ENCODE assay signal across 12 cellular contexts in genomic region chr5:116273458-116274242, GRCh38.
A peak's percentile ranks its signal among the peaks of the same experiment; 100 is the strongest.
DNase-seq lines count a peak whose midpoint lies in the region; ATAC-seq lines count a peak whose summit lies in the region.
"Had no signal": no experiment of that assay in that cellular context is flagged by ENCODE, and none has a peak within 500 bp of the region (broad histone marks: within the 10 kb centered on the region; RNA-seq: fewer than 3 reads in every experiment).

No MANE protein-coding gene starts in this region.

- POLR2A ChIA-PET in naive thymus-derived CD4-positive, alpha-beta T cell (lab: Charles Lee), result no interaction called here

- H3K9me3 ChIP-seq in naive thymus-derived CD4-positive, alpha-beta T cell (ENCODE audit: control insufficient read depth in 2 of 3, low read length in 3 of 3), result peaks cover 0 to 8% (median 0%) of the 10 kb centered on the region in 3 experiments

- H3K4me3 Mint-ChIP-seq in naive thymus-derived CD4-positive, alpha-beta T cell, result no peak overlapping the region
- H3K4me3 Mint-ChIP-seq: activated naive CD4-positive, alpha-beta T cell treated with anti-CD3 and anti-CD28 coated beads, Interleukin-2, amount 50 U/mL, for 24 hours had no signal

- CTCF ChIA-PET in naive thymus-derived CD4-positive, alpha-beta T cell (lab: Charles Lee), result no interaction called here

- no peak overlapping the region for H3K27ac Mint-ChIP-seq in naive thymus-derived CD4-positive, alpha-beta T cell
- H3K27ac Mint-ChIP-seq: activated naive CD4-positive, alpha-beta T cell treated with anti-CD3 and anti-CD28 coated beads, Interleukin-2, amount 50 U/mL, for 24 hours had no signal

- intact Hi-C loops in naive thymus-derived CD4-positive, alpha-beta T cell (cut with micrococcal nuclease), result no loop called here

- no peaks in the 10 kb centered on the region for H3K27me3 Mint-ChIP-seq in naive thymus-derived CD4-positive, alpha-beta T cell
- H3K27me3 Mint-ChIP-seq: activated naive CD4-positive, alpha-beta T cell treated with anti-CD3 and anti-CD28 coated beads, Interleukin-2, amount 50 U/mL, for 24 hours had no signal

- peak; percentile 4 for DNase-seq in myocyte (ENCODE audit: low read depth)
- no peak for DNase-seq in naive thymus-derived CD4-positive, alpha-beta T cell
- no peak for DNase-seq in NOMO-1 (lab: John Stamatoyannopoulos, UW; ENCODE audit: unreplicated experiment in 2 of 2)
- no peak for DNase-seq in HK-2 (ENCODE audit: unreplicated experiment)
- no peak for DNase-seq in hepatic stellate cell (ENCODE audit: low spot score)
- DNase-seq: NCI-H1417 treated with DMSO at 0.1 percent for 48 hours, occipital lobe had no signal

- no peaks in the 10 kb centered on the region for H3K4me1 ChIP-seq in naive thymus-derived CD4-positive, alpha-beta T cell (ENCODE audit: control insufficient read depth in 2 of 2, insufficient read depth in 2 of 2, low read length in 2 of 2)

- ATAC-seq in GM18907 (IDR thresholded peaks at IDR 0.05; ENCODE audit: unreplicated experiment) (peak; percentile 100), HG02623 (IDR thresholded peaks at IDR 0.05; ENCODE audit: unreplicated experiment) (peak; percentile 89), HG03575 (IDR thresholded peaks at IDR 0.05; ENCODE audit: extremely low read depth, insufficient number of reproducible peaks, low FRiP score, unreplicated experiment) (peak; percentile 96)
- ATAC-seq in naive thymus-derived CD4-positive, alpha-beta T cell, result no peak

- no peak overlapping the region for H3K4me3 ChIP-seq in naive thymus-derived CD4-positive, alpha-beta T cell (ENCODE audit: low read length)
- H3K4me3 ChIP-seq: gastroesophageal sphincter had no signal

- peaks cover 0 to 64% (median 25%) of the 10 kb centered on the region in 11 donors for H3K9me3 Mint-ChIP-seq in naive thymus-derived CD4-positive, alpha-beta T cell

- H3K36me3 ChIP-seq in naive thymus-derived CD4-positive, alpha-beta T cell (ENCODE audit: control insufficient read depth in 2 of 3, insufficient read depth in 3 of 3, low read length in 3 of 3), result no peaks in the 10 kb centered on the region
- H3K36me3 ChIP-seq: gastroesophageal sphincter had no signal

- H3K27ac ChIP-seq in naive thymus-derived CD4-positive, alpha-beta T cell (ENCODE audit: low read depth, low read length), result no peak overlapping the region

- H3K36me3 Mint-ChIP-seq in naive thymus-derived CD4-positive, alpha-beta T cell, result peaks cover 4 to 69% (median 60%) of the 10 kb centered on the region in 5 donors

- no peaks in the 10 kb centered on the region for H3K4me1 Mint-ChIP-seq in naive thymus-derived CD4-positive, alpha-beta T cell
- H3K4me1 Mint-ChIP-seq: activated naive CD4-positive, alpha-beta T cell treated with anti-CD3 and anti-CD28 coated beads, Interleukin-2, amount 50 U/mL, for 24 hours had no signal

- no peaks in the 10 kb centered on the region for H3K27me3 ChIP-seq in naive thymus-derived CD4-positive, alpha-beta T cell (ENCODE audit: control insufficient read depth in 2 of 2, insufficient read depth in 2 of 2, low read length in 2 of 2)
- H3K27me3 ChIP-seq: gastroesophageal sphincter had no signal
